In genomic region chr7:16078076-16078952, GRCh38 we compare ENCODE assay signal across 9 cellular contexts.
DNase-seq lines count a peak whose midpoint lies in the region; ATAC-seq and TF ChIP-seq lines count a peak whose summit lies in the region.
"Had no signal": no experiment of that assay in that cellular context is flagged by ENCODE, and none has a peak within 500 bp of the region (broad histone marks: within the 10 kb centered on the region; RNA-seq: fewer than 3 reads in every experiment).

No MANE protein-coding gene starts in this region.

- H3K4me3 ChIP-seq in right cardiac atrium (ENCODE audit: low read length) (no peak overlapping the region), smooth muscle cell (no peak overlapping the region)

- 17% methylated on average over 3 of the region's 3 CpGs for WGBS in right cardiac atrium
- 40% methylated on average over 3 of the region's 3 CpGs for WGBS in smooth muscle cell (ENCODE audit: low lambda C conversion rate)

- no peaks in the 10 kb centered on the region for H3K4me1 ChIP-seq in right cardiac atrium (ENCODE audit: control insufficient read depth, insufficient read depth, low read length)
- no peaks in the 10 kb centered on the region for H3K4me1 ChIP-seq in smooth muscle cell (ENCODE audit: low read depth)

- no peaks in the 10 kb centered on the region for H4K20me1 ChIP-seq in smooth muscle cell (ENCODE audit: low read depth)

- no peaks in the 10 kb centered on the region for H3K79me2 ChIP-seq in smooth muscle cell (ENCODE audit: low read depth)

- POLR2A ChIA-PET in activated CD8-positive, alpha-beta T cell treated with anti-CD3 and anti-CD28 coated beads for 36 hours (lab: Charles Lee), result interaction anchor here (0.7 kb wide), 1 partner anchor 487 kb away, joined by 3 read pairs; no protein-coding TSS in a partner anchor

- H3F3A ChIP-seq in smooth muscle cell (ENCODE audit: low read depth), result no peaks in the 10 kb centered on the region

- H3K9me3 ChIP-seq in right cardiac atrium (ENCODE audit: control insufficient read depth, low read length) (no peaks in the 10 kb centered on the region), smooth muscle cell (replicated peaks; ENCODE audit: low read depth) (no peaks in the 10 kb centered on the region)

- H3K36me3 ChIP-seq in smooth muscle cell (ENCODE audit: low read depth), result no peaks in the 10 kb centered on the region

- H3K4me2 ChIP-seq in smooth muscle cell, result no peak overlapping the region

- intact Hi-C loops in activated CD8-positive, alpha-beta T cell treated with anti-CD3 and anti-CD28 coated beads for 36 hours (cut with micrococcal nuclease), result loop anchor here (2.0 kb wide), 1 partner anchor 486 kb away; no protein-coding TSS in a partner anchor
- intact Hi-C loops in right cardiac atrium (cut with DNase I), result loop anchor here (5.0 to 10.0 kb wide), 5 partner anchors 484 to 771 kb away; no protein-coding TSS in a partner anchor
- intact Hi-C loops in activated T-helper 1 cell treated with anti-CD3 and anti-CD28 coated beads, Interleukin-12 subunit alpha, Interleukin-12 subunit beta, Interleukin-2, Interleukin-4 antibody, amounts not matched to agents 30 ng/mL and 10 ng/mL and 1 ng/mL, durations not matched to agents 14 hours and 24 hours and 36 hours (cut with micrococcal nuclease), result loop anchor here (1.0 kb wide), 1 partner anchor 487 kb away; no protein-coding TSS in a partner anchor

- H3K9me3 Mint-ChIP-seq in activated CD8-positive, alpha-beta T cell treated with anti-CD3 and anti-CD28 coated beads for 36 hours, result no peaks in the 10 kb centered on the region
- no peaks in the 10 kb centered on the region for H3K9me3 Mint-ChIP-seq in activated T-helper 1 cell treated with anti-CD3 and anti-CD28 coated beads, Interleukin-12 subunit alpha, Interleukin-12 subunit beta, Interleukin-2, Interleukin-4 antibody, amounts not matched to agents 30 ng/mL and 10 ng/mL and 1 ng/mL, durations not matched to agents 14 hours and 24 hours and 36 hours
- H3K9me3 Mint-ChIP-seq: activated B cell treated with CpG ODN at 0.5 μM for 24 hours had no signal

- no peak overlapping the region for H3K27ac Mint-ChIP-seq in activated CD8-positive, alpha-beta T cell treated with anti-CD3 and anti-CD28 coated beads for 36 hours
- no peak overlapping the region for H3K27ac Mint-ChIP-seq in activated T-helper 1 cell treated with anti-CD3 and anti-CD28 coated beads, Interleukin-12 subunit alpha, Interleukin-12 subunit beta, Interleukin-2, Interleukin-4 antibody, amounts not matched to agents 30 ng/mL and 10 ng/mL and 1 ng/mL, durations not matched to agents 14 hours and 24 hours and 36 hours
- H3K27ac Mint-ChIP-seq: activated B cell treated with CpG ODN at 0.5 μM for 24 hours had no signal

- H3K9ac ChIP-seq in smooth muscle cell (ENCODE audit: low read depth), result no peak overlapping the region

- CTCF ChIA-PET in activated CD8-positive, alpha-beta T cell treated with anti-CD3 and anti-CD28 coated beads for 36 hours (lab: Charles Lee), result interaction anchor here (1.1 to 4.9 kb wide), 5 partner anchors 11 to 487 kb away, joined by 3 to 33 read pairs (median 4); no protein-coding TSS in a partner anchor

- peak overlapping the region; percentile 4 for H2AFZ ChIP-seq in smooth muscle cell (ENCODE audit: low read depth)

- TF ChIP-seq CTCF in activated CD8-positive, alpha-beta T cell treated with anti-CD3 and anti-CD28 coated beads for 36 hours (IDR thresholded peaks at IDR 0.05), result peak; percentile 55
- peak; percentile 64 for TF ChIP-seq CTCF in smooth muscle cell (IDR thresholded peaks at IDR 0.05; ENCODE audit: borderline replicate concordance, insufficient read depth, poor library complexity, severe bottlenecking)

- H3K27me3 ChIP-seq in right cardiac atrium (ENCODE audit: control insufficient read depth, insufficient read depth), result no peaks in the 10 kb centered on the region
- H3K27me3 ChIP-seq in smooth muscle cell (ENCODE audit: low read depth), result no peaks in the 10 kb centered on the region

- H3K4me3 Mint-ChIP-seq in activated CD8-positive, alpha-beta T cell treated with anti-CD3 and anti-CD28 coated beads for 36 hours, result no peak overlapping the region
- no peak overlapping the region for H3K4me3 Mint-ChIP-seq in activated T-helper 1 cell treated with anti-CD3 and anti-CD28 coated beads, Interleukin-12 subunit alpha, Interleukin-12 subunit beta, Interleukin-2, Interleukin-4 antibody, amounts not matched to agents 30 ng/mL and 10 ng/mL and 1 ng/mL, durations not matched to agents 14 hours and 24 hours and 36 hours
- H3K4me3 Mint-ChIP-seq: activated B cell treated with CpG ODN at 0.5 μM for 24 hours had no signal

- DNase-seq in COLO829 (ENCODE audit: low spot score), result peak; percentile 27
- DNase-seq in NCI-H2196 (lab: John Stamatoyannopoulos, UW; ENCODE audit: unreplicated experiment), result peak; percentile 58
- peak; percentile 30 for DNase-seq in activated CD8-positive, alpha-beta T cell treated with anti-CD3 and anti-CD28 coated beads for 36 hours
- DNase-seq in right cardiac atrium, result no peak
- no peak for DNase-seq in smooth muscle cell (lab: John Stamatoyannopoulos, UW; ENCODE audit: unreplicated experiment)
- no peak for DNase-seq in activated T-helper 1 cell treated with anti-CD3 and anti-CD28 coated beads, Interleukin-12 subunit alpha, Interleukin-12 subunit beta, Interleukin-2, Interleukin-4 antibody, amounts not matched to agents 30 ng/mL and 10 ng/mL and 1 ng/mL, durations not matched to agents 14 hours and 24 hours and 36 hours (ENCODE audit: low spot score)
- DNase-seq: activated B cell treated with CpG ODN at 0.5 μM for 24 hours had no signal

- no peaks in the 10 kb centered on the region for H3K27me3 Mint-ChIP-seq in activated CD8-positive, alpha-beta T cell treated with anti-CD3 and anti-CD28 coated beads for 36 hours
- no peaks in the 10 kb centered on the region for H3K27me3 Mint-ChIP-seq in activated T-helper 1 cell treated with anti-CD3 and anti-CD28 coated beads, Interleukin-12 subunit alpha, Interleukin-12 subunit beta, Interleukin-2, Interleukin-4 antibody, amounts not matched to agents 30 ng/mL and 10 ng/mL and 1 ng/mL, durations not matched to agents 14 hours and 24 hours and 36 hours (ENCODE audit: insufficient read depth)
- H3K27me3 Mint-ChIP-seq: activated B cell treated with CpG ODN at 0.5 μM for 24 hours had no signal

- no peaks in the 10 kb centered on the region for H3K36me3 Mint-ChIP-seq in activated CD8-positive, alpha-beta T cell treated with anti-CD3 and anti-CD28 coated beads for 36 hours (ENCODE audit: low read depth)
- no peaks in the 10 kb centered on the region for H3K36me3 Mint-ChIP-seq in activated T-helper 1 cell treated with anti-CD3 and anti-CD28 coated beads, Interleukin-12 subunit alpha, Interleukin-12 subunit beta, Interleukin-2, Interleukin-4 antibody, amounts not matched to agents 30 ng/mL and 10 ng/mL and 1 ng/mL, durations not matched to agents 14 hours and 24 hours and 36 hours (ENCODE audit: low read depth)

- ATAC-seq in GM18873 (IDR thresholded peaks at IDR 0.05; ENCODE audit: low FRiP score, unreplicated experiment), result peak; percentile 61
- ATAC-seq in HG03139 (IDR thresholded peaks at IDR 0.05; ENCODE audit: unreplicated experiment), result peak; percentile 79
- no peak for ATAC-seq in activated CD8-positive, alpha-beta T cell treated with anti-CD3 and anti-CD28 coated beads for 36 hours
- peak; percentile 46 to 54 for ATAC-seq in right cardiac atrium

- H3K4me1 Mint-ChIP-seq in activated CD8-positive, alpha-beta T cell treated with anti-CD3 and anti-CD28 coated beads for 36 hours (ENCODE audit: low read depth), result no peaks in the 10 kb centered on the region
- H3K4me1 Mint-ChIP-seq in activated T-helper 1 cell treated with anti-CD3 and anti-CD28 coated beads, Interleukin-12 subunit alpha, Interleukin-12 subunit beta, Interleukin-2, Interleukin-4 antibody, amounts not matched to agents 30 ng/mL and 10 ng/mL and 1 ng/mL, durations not matched to agents 14 hours and 24 hours and 36 hours (ENCODE audit: low read depth), result no peaks in the 10 kb centered on the region
- H3K4me1 Mint-ChIP-seq: activated B cell treated with CpG ODN at 0.5 μM for 24 hours had no signal

- H3K27ac ChIP-seq in right cardiac atrium (ENCODE audit: low read length), result no peak overlapping the region
- no peak overlapping the region for H3K27ac ChIP-seq in smooth muscle cell (ENCODE audit: low read depth)

Comparison
In these comparisons a context has a peak if more than half of its experiments do, and no peak if none do; other contexts are left out.
1. DNase-seq: peak in COLO829 (single experiment), NCI-H2196 (single experiment) and activated CD8-positive, alpha-beta T cell treated with anti-CD3 and anti-CD28 coated beads for 36 hours (single experiment); none in right cardiac atrium (0 of 3), smooth muscle cell (single experiment) and activated T-helper 1 cell treated with anti-CD3 and anti-CD28 coated beads, Interleukin-12 subunit alpha, Interleukin-12 subunit beta, Interleukin-2, Interleukin-4 antibody, amounts not matched to agents 30 ng/mL and 10 ng/mL and 1 ng/mL, durations not matched to agents 14 hours and 24 hours and 36 hours (single experiment).